ENCODE assay signal across 1 cellular context in genomic region chr1:94045465-94046056, GRCh38.
TF ChIP-seq lines count a peak whose summit lies in the region.

No MANE protein-coding gene starts in this region.

TF ChIP-seq in GM23338, 12 proteins besides CTCF, POLR2A, EP300 and RAD21 (continued from another document):
- TF ChIP-seq, protein P1, sequence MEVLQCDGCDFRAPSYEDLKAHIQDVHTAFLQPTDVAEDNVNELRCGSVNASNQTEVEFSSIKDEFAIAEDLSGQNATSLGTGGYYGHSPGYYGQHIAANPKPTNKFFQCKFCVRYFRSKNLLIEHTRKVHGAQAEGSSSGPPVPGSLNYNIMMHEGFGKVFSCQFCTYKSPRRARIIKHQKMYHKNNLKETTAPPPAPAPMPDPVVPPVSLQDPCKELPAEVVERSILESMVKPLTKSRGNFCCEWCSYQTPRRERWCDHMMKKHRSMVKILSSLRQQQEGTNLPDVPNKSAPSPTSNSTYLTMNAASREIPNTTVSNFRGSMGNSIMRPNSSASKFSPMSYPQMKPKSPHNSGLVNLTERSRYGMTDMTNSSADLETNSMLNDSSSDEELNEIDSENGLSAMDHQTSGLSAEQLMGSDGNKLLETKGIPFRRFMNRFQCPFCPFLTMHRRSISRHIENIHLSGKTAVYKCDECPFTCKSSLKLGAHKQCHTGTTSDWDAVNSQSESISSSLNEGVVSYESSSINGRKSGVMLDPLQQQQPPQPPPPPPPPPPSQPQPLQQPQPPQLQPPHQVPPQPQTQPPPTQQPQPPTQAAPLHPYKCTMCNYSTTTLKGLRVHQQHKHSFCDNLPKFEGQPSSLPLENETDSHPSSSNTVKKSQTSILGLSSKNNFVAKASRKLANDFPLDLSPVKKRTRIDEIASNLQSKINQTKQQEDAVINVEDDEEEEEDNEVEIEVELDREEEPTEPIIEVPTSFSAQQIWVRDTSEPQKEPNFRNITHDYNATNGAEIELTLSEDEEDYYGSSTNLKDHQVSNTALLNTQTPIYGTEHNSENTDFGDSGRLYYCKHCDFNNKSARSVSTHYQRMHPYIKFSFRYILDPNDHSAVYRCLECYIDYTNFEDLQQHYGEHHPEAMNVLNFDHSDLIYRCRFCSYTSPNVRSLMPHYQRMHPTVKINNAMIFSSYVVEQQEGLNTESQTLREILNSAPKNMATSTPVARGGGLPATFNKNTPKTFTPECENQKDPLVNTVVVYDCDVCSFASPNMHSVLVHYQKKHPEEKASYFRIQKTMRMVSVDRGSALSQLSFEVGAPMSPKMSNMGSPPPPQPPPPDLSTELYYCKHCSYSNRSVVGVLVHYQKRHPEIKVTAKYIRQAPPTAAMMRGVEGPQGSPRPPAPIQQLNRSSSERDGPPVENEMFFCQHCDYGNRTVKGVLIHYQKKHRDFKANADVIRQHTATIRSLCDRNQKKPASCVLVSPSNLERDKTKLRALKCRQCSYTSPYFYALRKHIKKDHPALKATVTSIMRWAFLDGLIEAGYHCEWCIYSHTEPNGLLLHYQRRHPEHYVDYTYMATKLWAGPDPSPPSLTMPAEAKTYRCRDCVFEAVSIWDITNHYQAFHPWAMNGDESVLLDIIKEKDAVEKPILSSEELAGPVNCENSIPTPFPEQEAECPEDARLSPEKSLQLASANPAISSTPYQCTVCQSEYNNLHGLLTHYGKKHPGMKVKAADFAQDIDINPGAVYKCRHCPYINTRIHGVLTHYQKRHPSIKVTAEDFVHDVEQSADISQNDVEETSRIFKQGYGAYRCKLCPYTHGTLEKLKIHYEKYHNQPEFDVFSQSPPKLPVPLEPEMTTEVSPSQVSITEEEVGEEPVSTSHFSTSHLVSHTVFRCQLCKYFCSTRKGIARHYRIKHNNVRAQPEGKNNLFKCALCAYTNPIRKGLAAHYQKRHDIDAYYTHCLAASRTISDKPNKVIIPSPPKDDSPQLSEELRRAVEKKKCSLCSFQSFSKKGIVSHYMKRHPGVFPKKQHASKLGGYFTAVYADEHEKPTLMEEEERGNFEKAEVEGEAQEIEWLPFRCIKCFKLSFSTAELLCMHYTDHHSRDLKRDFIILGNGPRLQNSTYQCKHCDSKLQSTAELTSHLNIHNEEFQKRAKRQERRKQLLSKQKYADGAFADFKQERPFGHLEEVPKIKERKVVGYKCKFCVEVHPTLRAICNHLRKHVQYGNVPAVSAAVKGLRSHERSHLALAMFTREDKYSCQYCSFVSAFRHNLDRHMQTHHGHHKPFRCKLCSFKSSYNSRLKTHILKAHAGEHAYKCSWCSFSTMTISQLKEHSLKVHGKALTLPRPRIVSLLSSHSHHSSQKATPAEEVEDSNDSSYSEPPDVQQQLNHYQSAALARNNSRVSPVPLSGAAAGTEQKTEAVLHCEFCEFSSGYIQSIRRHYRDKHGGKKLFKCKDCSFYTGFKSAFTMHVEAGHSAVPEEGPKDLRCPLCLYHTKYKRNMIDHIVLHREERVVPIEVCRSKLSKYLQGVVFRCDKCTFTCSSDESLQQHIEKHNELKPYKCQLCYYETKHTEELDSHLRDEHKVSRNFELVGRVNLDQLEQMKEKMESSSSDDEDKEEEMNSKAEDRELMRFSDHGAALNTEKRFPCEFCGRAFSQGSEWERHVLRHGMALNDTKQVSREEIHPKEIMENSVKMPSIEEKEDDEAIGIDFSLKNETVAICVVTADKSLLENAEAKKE (CRISPR knock-in tag; IDR thresholded peaks at IDR 0.05) = peak; percentile 66; the same call in 1 of the 2 replicates
